ENCODE assay signal across 1 cellular context in the genomic region with DNA sequence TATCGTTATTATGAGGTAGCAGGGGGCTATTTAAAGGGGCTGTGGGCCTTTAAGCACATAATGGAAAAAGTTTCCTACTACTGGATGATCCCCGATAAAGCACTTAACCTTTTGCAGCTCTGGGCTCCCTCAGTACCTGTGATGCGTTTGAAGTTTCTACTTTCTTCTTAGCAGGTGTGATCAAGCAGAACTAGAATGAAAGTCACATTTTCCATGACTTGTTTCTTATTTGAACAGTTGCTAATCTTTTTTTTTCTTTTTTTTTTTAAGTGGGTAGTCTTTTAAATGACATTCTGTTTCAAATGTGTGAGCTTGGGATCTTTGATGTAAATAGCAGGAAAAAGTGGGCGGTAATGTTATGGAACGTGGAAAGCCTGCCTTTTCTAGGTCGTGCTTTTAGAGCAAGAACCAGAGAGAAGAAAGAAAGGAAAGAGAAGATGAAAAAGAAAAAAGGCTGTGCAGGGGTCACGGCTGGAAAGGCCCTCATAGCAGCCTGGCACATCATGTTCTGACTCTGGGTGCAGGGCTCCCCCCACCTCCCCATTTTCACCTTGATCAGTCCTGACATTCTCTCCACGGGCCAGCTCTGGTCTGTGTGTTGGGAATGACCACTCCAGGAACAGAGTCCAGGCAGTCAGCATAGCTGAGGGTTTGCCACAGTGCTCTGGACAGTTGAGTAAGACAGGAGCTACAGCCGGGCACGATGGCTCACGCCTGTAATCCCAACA.
TF ChIP-seq lines count a peak whose summit lies in the region.

No MANE protein-coding gene starts in this region.

TF ChIP-seq in IMR-90, 13 proteins besides CTCF, POLR2A, EP300 and RAD21 (continued from another document):
- TF ChIP-seq, protein P1, sequence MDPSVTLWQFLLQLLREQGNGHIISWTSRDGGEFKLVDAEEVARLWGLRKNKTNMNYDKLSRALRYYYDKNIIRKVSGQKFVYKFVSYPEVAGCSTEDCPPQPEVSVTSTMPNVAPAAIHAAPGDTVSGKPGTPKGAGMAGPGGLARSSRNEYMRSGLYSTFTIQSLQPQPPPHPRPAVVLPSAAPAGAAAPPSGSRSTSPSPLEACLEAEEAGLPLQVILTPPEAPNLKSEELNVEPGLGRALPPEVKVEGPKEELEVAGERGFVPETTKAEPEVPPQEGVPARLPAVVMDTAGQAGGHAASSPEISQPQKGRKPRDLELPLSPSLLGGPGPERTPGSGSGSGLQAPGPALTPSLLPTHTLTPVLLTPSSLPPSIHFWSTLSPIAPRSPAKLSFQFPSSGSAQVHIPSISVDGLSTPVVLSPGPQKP (IDR thresholded peaks at IDR 0.05; ENCODE audit: borderline replicate concordance, low read depth, low read length), result no peak
- TF ChIP-seq MXI1 (IDR thresholded peaks at IDR 0.05; ENCODE audit: borderline replicate concordance, low read depth, low read length) (no peak), RFX5 (IDR thresholded peaks at IDR 0.05; ENCODE audit: low read depth, low read length) (no peak), NFE2L2 (IDR thresholded peaks at IDR 0.05; ENCODE audit: low read depth, low read length) (no peak), FOS (IDR thresholded peaks at IDR 0.05; ENCODE audit: low read depth, low read length) (no peak), BHLHE40 (IDR thresholded peaks at IDR 0.05; ENCODE audit: low read depth, low read length) (no peak), USF2 (IDR thresholded peaks at IDR 0.05; ENCODE audit: low read depth, low read length) (no peak), CHD1 (IDR thresholded peaks at IDR 0.05; ENCODE audit: low read depth, low read length) (no peak), RCOR1 (IDR thresholded peaks at IDR 0.05; ENCODE audit: insufficient replicate concordance, low read length) (no peak)
